In the genomic region with DNA sequence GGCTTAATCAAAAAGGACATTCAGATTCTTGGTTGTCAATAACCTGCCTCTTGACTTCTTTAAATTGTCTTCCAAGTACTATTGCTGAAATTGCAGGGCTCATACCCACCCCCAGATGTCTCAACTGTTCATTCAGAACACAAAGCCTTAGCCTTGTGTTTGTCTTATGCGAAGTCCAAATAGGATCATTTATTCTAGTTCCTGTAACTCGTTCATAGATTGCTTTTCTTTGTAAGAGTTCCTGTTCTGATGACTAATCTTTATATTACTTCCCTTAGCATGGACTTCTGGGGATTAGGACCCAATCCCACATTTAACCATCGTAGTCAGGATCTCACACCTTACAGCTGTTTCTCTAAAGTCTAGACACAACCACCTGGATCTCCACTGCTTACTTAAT, we compare ENCODE assay signal across 27 cellular contexts.
"Had no signal": no experiment of that assay in that cellular context is flagged by ENCODE, and none has a peak within 500 bp of the region (broad histone marks: within the 10 kb centered on the region; RNA-seq: fewer than 3 reads in every experiment).

No MANE protein-coding gene starts in this region.

- H3K27ac ChIP-seq: brain microvascular endothelial cell, esophagus muscularis mucosa, gastroesophageal sphincter, WERI-Rb-1 had no signal

- H3K9me3 ChIP-seq: esophagus muscularis mucosa, gastroesophageal sphincter had no signal

- DNase-seq: activated B cell treated with CpG ODN at 0.5 μM for 24 hours; activated CD4-positive, alpha-beta T cell treated with anti-CD3 and anti-CD28 coated beads for 48 hours; activated CD4-positive, alpha-beta T cell treated with anti-CD3 and anti-CD28 coated beads, Interleukin-2, amount 50 U/mL, for 1 hour; activated CD4-positive, alpha-beta T cell treated with anti-CD3 and anti-CD28 coated beads, Interleukin-2, amount 50 U/mL, for 48 hours; activated CD8-positive, alpha-beta memory T cell treated with anti-CD3 and anti-CD28 coated beads for 24 hours; activated CD8-positive, alpha-beta T cell treated with anti-CD3 and anti-CD28 coated beads for 36 hours; activated effector memory CD4-positive, alpha-beta T cell treated with Interleukin-2 at 50 U/mL for 16 hours; activated gamma-delta T cell treated with Interleukin-2 at 50 U/mL for 16 hours; activated naive CD4-positive, alpha-beta T cell treated with anti-CD3 and anti-CD28 coated beads, Interleukin-2, amount 50 U/mL, for 16 hours; activated naive CD4-positive, alpha-beta T cell treated with Interleukin-2 at 50 U/mL for 16 hours; activated T-cell treated with anti-CD3 and anti-CD28 coated beads, Interleukin-2, amount 50 U/mL, for 4 hours; amniotic stem cell; anterior cingulate cortex; brain microvascular endothelial cell; caudate nucleus; cortex of kidney; effector CD8-positive, alpha-beta T cell; erythroblast; foreskin melanocyte; head of caudate nucleus; hippocampal formation; T-helper 2 cell; WERI-Rb-1 had no signal

- H3K27me3 ChIP-seq: brain microvascular endothelial cell, esophagus muscularis mucosa, gastroesophageal sphincter had no signal

- ATAC-seq: activated CD4-positive, CD25-positive, alpha-beta regulatory T cell treated with anti-CD3 and anti-CD28 coated beads, Interleukin-2, amount 50 U/mL, for 24 hours; activated CD8-positive, alpha-beta T cell treated with anti-CD3 and anti-CD28 coated beads for 36 hours; activated T-cell treated with anti-CD3 and anti-CD28 coated beads, Interleukin-2, amount 50 U/mL, for 4 hours; activated T-helper 17 cell treated with anti-CD3 and anti-CD28 coated beads, Interleukin-2, amount 50 U/mL, for 72 hours; gastroesophageal sphincter had no signal

- H3K4me3 ChIP-seq: esophagus muscularis mucosa, gastroesophageal sphincter had no signal

- H3K36me3 ChIP-seq: brain microvascular endothelial cell, esophagus muscularis mucosa, gastroesophageal sphincter, WERI-Rb-1 had no signal

- H3K4me1 ChIP-seq: esophagus muscularis mucosa, gastroesophageal sphincter had no signal
